Comparison of ENCODE assay signal across 1 cellular context in genomic region chr1:16082283-16083038, GRCh38.
TF ChIP-seq lines count a peak whose summit lies in the region.

No MANE protein-coding gene starts in this region.

TF ChIP-seq in K562, 482 proteins besides CTCF, POLR2A, EP300 and RAD21 (continued from another document):
- TF ChIP-seq RERE (CRISPR knock-in tag; IDR thresholded peaks at IDR 0.05; ENCODE audit: borderline replicate concordance), result 0 out of 2 replicates have a peak, but pooled peaks have one; percentile 54
- no peak for TF ChIP-seq MCM5 (IDR thresholded peaks at IDR 0.05; ENCODE audit: low read depth)
- TF ChIP-seq IRF9 (tag; IDR thresholded peaks at IDR 0.05), result no peak
- TF ChIP-seq HSF4 (CRISPR knock-in tag; IDR thresholded peaks at IDR 0.05; ENCODE audit: borderline replicate concordance), result no peak
- peak; percentile 59; the same call in 1 of the 2 replicates for TF ChIP-seq JUND (IDR thresholded peaks at IDR 0.05; ENCODE audit: borderline replicate concordance, low read depth, low read length)
- TF ChIP-seq JUND (tag; IDR thresholded peaks at IDR 0.05; ENCODE audit: borderline replicate concordance, low read depth, low read length), result no peak
- peak; percentile 51 for TF ChIP-seq BRD9 (IDR thresholded peaks at IDR 0.05; ENCODE audit: low read depth, partially characterized antibody)
- TF ChIP-seq POLR2AphosphoS2 (IDR thresholded peaks at IDR 0.05; ENCODE audit: low read length), result no peak
- TF ChIP-seq BRF1 (IDR thresholded peaks at IDR 0.05; ENCODE audit: borderline replicate concordance, extremely low read depth, insufficient read length), result no peak
- no peak for TF ChIP-seq ATF6 (CRISPR knock-in tag; IDR thresholded peaks at IDR 0.05)
- TF ChIP-seq XRCC5 (IDR thresholded peaks at IDR 0.05; ENCODE audit: low read depth, low read length), result peak; percentile 67; the same call in 1 of the 2 replicates
- TF ChIP-seq ATF1 (CRISPR knock-in tag; IDR thresholded peaks at IDR 0.05), result no peak
- no peak for TF ChIP-seq ATF1 (tag; IDR thresholded peaks at IDR 0.05)
- peak in 1 of 2 experiments; percentile 50; a peak in 1 of 4 replicates for TF ChIP-seq RCOR1 (IDR thresholded peaks at IDR 0.05; ENCODE audit: borderline replicate concordance in 1 of 2, low read depth in 2 of 2, low read length in 2 of 2)
- TF ChIP-seq PREB (CRISPR knock-in tag; IDR thresholded peaks at IDR 0.05), result 0 out of 2 replicates have a peak, but pooled peaks have one; percentile 59
- TF ChIP-seq CREB1 (IDR thresholded peaks at IDR 0.05), result no peak
- 0 out of 2 replicates have a peak, but pooled peaks have one; percentile 40 for TF ChIP-seq CREB1 (CRISPR knock-in tag; IDR thresholded peaks at IDR 0.05)
- peak; percentile 89; the same call in 1 of the 2 replicates for TF ChIP-seq CC2D1A (IDR thresholded peaks at IDR 0.05)
- TF ChIP-seq NFXL1 (CRISPR knock-in tag; IDR thresholded peaks at IDR 0.05), result no peak
- peak; percentile 100 for TF ChIP-seq ZKSCAN1 (IDR thresholded peaks at IDR 0.05; ENCODE audit: low read depth, low read length)
- TF ChIP-seq SRSF7 (optimal IDR thresholded peaks at IDR 0.05; ENCODE audit: low read depth, low read length), result no peak
- TF ChIP-seq MLLT1 (IDR thresholded peaks at IDR 0.05), result no peak
- TF ChIP-seq ARID2 (IDR thresholded peaks at IDR 0.05), result peak; percentile 97
- TF ChIP-seq MEF2D (tag; conservative IDR thresholded peaks at IDR 0.05; ENCODE audit: low read depth), result no peak
- TF ChIP-seq BRCA1 (IDR thresholded peaks at IDR 0.05), result no peak
- no peak for TF ChIP-seq BRCA1 (CRISPR knock-in tag; IDR thresholded peaks at IDR 0.05)
- TF ChIP-seq DNMT1 (IDR thresholded peaks at IDR 0.05), result no peak
